Comparison of ENCODE assay signal across 22 cellular contexts in genomic region chr12:13595536-13596450, GRCh38.
DNase-seq lines count a peak whose midpoint lies in the region; ATAC-seq and TF ChIP-seq lines count a peak whose summit lies in the region.
"Had no signal": no experiment of that assay in that cellular context is flagged by ENCODE, and none has a peak within 500 bp of the region (broad histone marks: within the 10 kb centered on the region; RNA-seq: fewer than 3 reads in every experiment).

No MANE protein-coding gene starts in this region.

- TF ChIP-seq CTCF in HCT116 (IDR thresholded peaks at IDR 0.05 in 2 of 3, conservative IDR thresholded peaks at IDR 0.05 in 1 of 3; ENCODE audit: borderline replicate concordance in 1 of 3, insufficient read depth in 1 of 3, low read depth in 2 of 3, low read length in 2 of 3) (no peak), brain (conservative IDR thresholded peaks at IDR 0.05) (no peak), nephron (IDR thresholded peaks at IDR 0.05; ENCODE audit: unreplicated experiment in 3 of 3) (no peak), gastrocnemius medialis (IDR thresholded peaks at IDR 0.05 in 4 of 5, conservative IDR thresholded peaks at IDR 0.05 in 1 of 5) (no peak), endothelial cell (IDR thresholded peaks at IDR 0.05; ENCODE audit: unreplicated experiment) (no peak)

- CTCF ChIA-PET in HCT116 (lab: Charles Lee): no interaction called here

- H3K4me3 ChIP-seq in HCT116 (replicated peaks in 1 of 2; ENCODE audit: low read depth in 1 of 2, low read length in 2 of 2): no peak overlapping the region
- H3K4me3 ChIP-seq in gastrocnemius medialis: no peak overlapping the region
- H3K4me3 ChIP-seq: hepatocyte, lower lobe of right lung, right lobe of liver, tibial nerve had no signal

- no peak overlapping the region for H3K9ac ChIP-seq in HCT116 (ENCODE audit: low read length)

- H3K36me3 Mint-ChIP-seq in brain (peaks cover 9% of the 10 kb centered on the region), nephron (ENCODE audit: low read depth) (no peaks in the 10 kb centered on the region), endothelial cell (ENCODE audit: low read depth, unreplicated experiment) (no peaks in the 10 kb centered on the region)
- H3K36me3 Mint-ChIP-seq: activated naive CD8-positive, alpha-beta T cell had no signal

- no peak overlapping the region for H3K4me2 ChIP-seq in HCT116 (ENCODE audit: low read length)
- H3K4me2 ChIP-seq: hepatocyte had no signal

- ATAC-seq in HCT116 (no peak), GM21515 (IDR thresholded peaks at IDR 0.05; ENCODE audit: unreplicated experiment) (no peak), gastrocnemius medialis (no peak)
- ATAC-seq: esophagus mucosa; lower lobe of right lung; stimulated activated naive CD8-positive, alpha-beta T cell treated with anti-CD3 and anti-CD28 coated beads, Interleukin-15, amount 100 ng/mL, for 72 hours; T-helper 17 cell had no signal

- H3K4me1 Mint-ChIP-seq in brain (peaks cover 34% of the 10 kb centered on the region), nephron (peaks cover 12% of the 10 kb centered on the region), endothelial cell (ENCODE audit: unreplicated experiment) (peaks cover 30% of the 10 kb centered on the region)
- H3K4me1 Mint-ChIP-seq: stimulated activated naive CD8-positive, alpha-beta T cell treated with anti-CD3 and anti-CD28 coated beads, Interleukin-15, amount 100 ng/mL, for 72 hours had no signal

- no peaks in the 10 kb centered on the region for H4K20me1 ChIP-seq in HCT116 (ENCODE audit: insufficient read depth)

- H3K9me2 ChIP-seq in HCT116 (ENCODE audit: insufficient read depth): no peaks in the 10 kb centered on the region

- in situ Hi-C loops in gastrocnemius medialis (cut with MboI; ENCODE audit: low sequenced_read_pairs in 4 of 4): no loop called here

- H3K27me3 Mint-ChIP-seq in brain (peaks cover 2% of the 10 kb centered on the region), nephron (ENCODE audit: low read depth) (no peaks in the 10 kb centered on the region), endothelial cell (ENCODE audit: unreplicated experiment) (no peaks in the 10 kb centered on the region)
- H3K27me3 Mint-ChIP-seq: activated naive CD8-positive, alpha-beta T cell; stimulated activated naive CD8-positive, alpha-beta T cell treated with anti-CD3 and anti-CD28 coated beads, Interleukin-15, amount 100 ng/mL, for 72 hours had no signal

- H3K9me3 ChIP-seq in HCT116 (ENCODE audit: control insufficient read depth in 1 of 2, insufficient read depth in 1 of 2, low read depth in 1 of 2, low read length in 2 of 2) (no peaks in the 10 kb centered on the region), gastrocnemius medialis (no peaks in the 10 kb centered on the region)
- H3K9me3 ChIP-seq: lower lobe of right lung, right lobe of liver, tibial nerve had no signal

- H2AFZ ChIP-seq in HCT116 (ENCODE audit: low read depth, low read length, poor library complexity, severe bottlenecking): no peak overlapping the region
- H2AFZ ChIP-seq: hepatocyte had no signal

- peak overlapping the region in 3 of 5 experiments; percentile 25 to 96 (median 32) for H3K27ac Mint-ChIP-seq in brain
- H3K27ac Mint-ChIP-seq in nephron: peak overlapping the region in 2 of 3 experiments; percentile 30 to 72
- H3K27ac Mint-ChIP-seq in endothelial cell (ENCODE audit: unreplicated experiment): no peak overlapping the region
- H3K27ac Mint-ChIP-seq: activated naive CD8-positive, alpha-beta T cell; stimulated activated naive CD8-positive, alpha-beta T cell treated with anti-CD3 and anti-CD28 coated beads, Interleukin-15, amount 100 ng/mL, for 72 hours; T-helper 17 cell had no signal

- H3K27me3 ChIP-seq in HCT116 (ENCODE audit: insufficient read depth, low read length): no peaks in the 10 kb centered on the region
- H3K27me3 ChIP-seq in gastrocnemius medialis: no peaks in the 10 kb centered on the region
- H3K27me3 ChIP-seq: hepatocyte, right lobe of liver, tibial nerve had no signal

- H3K27ac ChIP-seq in HCT116 (ENCODE audit: low read depth, low read length): peak overlapping the region; percentile 44
- H3K27ac ChIP-seq in gastrocnemius medialis: no peak overlapping the region
- H3K27ac ChIP-seq: hepatocyte, lower lobe of right lung, right lobe of liver, tibial nerve had no signal

- H3K79me2 ChIP-seq in HCT116 (ENCODE audit: insufficient read depth, low read length): no peaks in the 10 kb centered on the region
- H3K79me2 ChIP-seq: hepatocyte had no signal

- no peak for TF ChIP-seq RAD21 in HCT116 (IDR thresholded peaks at IDR 0.05; ENCODE audit: low read depth)

- peaks cover 4 to 9% (median 5%) of the 10 kb centered on the region in 5 experiments for H3K9me3 Mint-ChIP-seq in brain
- H3K9me3 Mint-ChIP-seq in nephron: no peaks in the 10 kb centered on the region
- H3K9me3 Mint-ChIP-seq in endothelial cell (ENCODE audit: unreplicated experiment): no peaks in the 10 kb centered on the region

- no TSS peak for BruUV-seq in HCT116 (replicated peaks; lab: Mats Ljungman, UMichigan)

- DNase-seq in HCT116 (ENCODE audit: low read depth, low spot score) (no peak), NCI-H1105 treated with DMSO at 0.1 percent for 48 hours (lab: John Stamatoyannopoulos, UW) (peak; percentile 51), gastrocnemius medialis (no peak), AML-193 (lab: John Stamatoyannopoulos, UW) (no peak), endothelial cell (ENCODE audit: low spot score) (no peak)
- DNase-seq: activated CD4-positive, alpha-beta T cell treated with anti-CD3 and anti-CD28 coated beads, Interleukin-2, amount 50 U/mL, for 1 hour; effector CD4-positive, alpha-beta T cell; foreskin melanocyte; GF-D8; lower lobe of right lung; NCI-H1417; NCI-H2171; right lobe of liver; stimulated activated naive CD8-positive, alpha-beta T cell treated with anti-CD3 and anti-CD28 coated beads, Interleukin-15, amount 100 ng/mL, for 72 hours; T-helper 17 cell had no signal

- H3K4me3 Mint-ChIP-seq in brain (peak overlapping the region in 1 of 5 experiments; percentile 26), nephron (no peak overlapping the region), endothelial cell (ENCODE audit: unreplicated experiment) (no peak overlapping the region)
- H3K4me3 Mint-ChIP-seq: activated naive CD8-positive, alpha-beta T cell; stimulated activated naive CD8-positive, alpha-beta T cell treated with anti-CD3 and anti-CD28 coated beads, Interleukin-15, amount 100 ng/mL, for 72 hours; T-helper 17 cell had no signal

- POLR2A ChIA-PET in HCT116 (lab: Charles Lee): no interaction called here

- H3K36me3 ChIP-seq in HCT116 (ENCODE audit: control insufficient read depth in 1 of 2, insufficient read depth in 2 of 2, low read length in 2 of 2) (no peaks in the 10 kb centered on the region), gastrocnemius medialis (no peaks in the 10 kb centered on the region)
- H3K36me3 ChIP-seq: lower lobe of right lung, right lobe of liver, tibial nerve had no signal

- intact Hi-C loops in HCT116 (cut with micrococcal nuclease): no loop called here
- intact Hi-C loops in gastrocnemius medialis (cut with DNase I; ENCODE audit: low total_unique reads): no loop called here

- H3K4me1 ChIP-seq in HCT116 (ENCODE audit: control insufficient read depth in 1 of 2, insufficient read depth in 2 of 2, low read length in 2 of 2): peaks cover 34 to 44% of the 10 kb centered on the region in 2 experiments
- no peaks in the 10 kb centered on the region for H3K4me1 ChIP-seq in gastrocnemius medialis
- H3K4me1 ChIP-seq: lower lobe of right lung, tibial nerve had no signal

- TF ChIP-seq POLR2A in HCT116 (IDR thresholded peaks at IDR 0.05; ENCODE audit: borderline replicate concordance, extremely low read depth, insufficient read depth, insufficient read length): no peak
- TF ChIP-seq POLR2A in gastrocnemius medialis (IDR thresholded peaks at IDR 0.05): no peak

- RAD21 ChIA-PET in HCT116 (lab: Charles Lee; ENCODE audit: low non-redundant PET in 1 of 2, low total read pairs in 2 of 2, uncharacterized antibody in 2 of 2, unreplicated experiment in 2 of 2): no interaction called here

TF ChIP-seq in HCT116, 20 proteins besides CTCF, POLR2A, EP300 and RAD21 (continues in another document):
- TF ChIP-seq SRF (IDR thresholded peaks at IDR 0.05; ENCODE audit: low read depth) (no peak), FOSL1 (IDR thresholded peaks at IDR 0.05; ENCODE audit: low read depth) (no peak), CEBPB (IDR thresholded peaks at IDR 0.05; ENCODE audit: low read depth) (no peak), EZH2 (IDR thresholded peaks at IDR 0.05) (no peak), ZBTB33 (IDR thresholded peaks at IDR 0.05; ENCODE audit: extremely low read depth, insufficient replicate concordance, low read length) (no peak)
